ENCODE assay signal across 12 cellular contexts in the genomic region with DNA sequence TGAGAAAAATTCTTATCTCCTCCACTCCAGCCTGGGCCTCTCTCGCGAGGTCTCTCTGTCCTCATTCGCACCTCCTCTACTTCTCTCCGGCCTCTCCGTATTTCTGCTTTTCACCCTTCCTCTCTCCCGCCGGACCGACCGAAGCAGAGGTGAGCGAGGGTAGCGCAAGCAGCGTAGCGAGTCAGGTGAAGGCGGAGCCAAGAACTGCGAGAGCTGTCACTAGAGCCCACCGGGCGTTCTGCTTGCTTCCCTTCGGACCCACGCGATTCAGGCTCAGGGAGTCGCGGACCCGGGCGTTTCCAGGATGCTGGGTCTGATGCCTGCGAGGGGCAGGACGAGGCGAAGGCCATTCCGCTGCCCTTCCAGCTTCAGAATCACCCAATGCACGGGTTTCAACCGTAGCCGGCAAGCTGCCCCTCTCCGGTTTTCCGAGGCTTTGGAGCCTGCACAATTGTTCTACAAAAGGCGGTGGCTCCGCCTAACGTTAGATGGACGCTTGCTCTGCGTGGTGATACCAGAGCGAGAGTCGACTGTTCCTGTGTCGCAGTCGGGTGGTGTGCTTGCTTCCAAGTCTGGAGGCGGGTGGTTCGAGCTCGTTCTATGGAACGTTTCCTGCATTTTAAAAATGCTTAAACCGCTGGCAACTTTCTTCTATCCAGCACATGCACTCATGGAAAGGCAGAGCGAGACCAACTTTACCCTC.
DNase-seq lines count a peak whose midpoint lies in the region; ATAC-seq and TF ChIP-seq lines count a peak whose summit lies in the region.
"Had no signal": no experiment of that assay in that cellular context is flagged by ENCODE, and none has a peak within 500 bp of the region (broad histone marks: within the 10 kb centered on the region; RNA-seq: fewer than 3 reads in every experiment).

No MANE protein-coding gene starts in this region.

- no peak for TF ChIP-seq EP300 in SK-N-SH (IDR thresholded peaks at IDR 0.05; ENCODE audit: borderline replicate concordance in 1 of 2, low read depth in 1 of 2, low read length in 1 of 2)

- peaks cover 2% of the 10 kb centered on the region for H3K36me3 Mint-ChIP-seq in activated naive CD4-positive, alpha-beta T cell treated with anti-CD3 and anti-CD28 coated beads, Interleukin-2, amount 50 U/mL, for 24 hours
- peaks cover 20 to 43% of the 10 kb centered on the region in 2 donors for H3K36me3 Mint-ChIP-seq in activated naive CD4-positive, alpha-beta T cell treated with anti-CD3 and anti-CD28 coated beads, Interleukin-2, amount 50 U/mL, for 72 hours
- no peaks in the 10 kb centered on the region for H3K36me3 Mint-ChIP-seq in neural progenitor cell

- H3K9ac ChIP-seq in SK-N-SH (no peak overlapping the region), subcutaneous abdominal adipose tissue (ENCODE audit: low read length in 5 of 5) (no peak overlapping the region), neural progenitor cell (no peak overlapping the region)

- CTCF ChIA-PET in SK-N-SH (lab: Yijun Ruan, JAX), result no interaction called here

- no peaks in the 10 kb centered on the region for H4K20me1 ChIP-seq in SK-N-SH (ENCODE audit: insufficient read depth)
- H4K20me1 ChIP-seq in neural progenitor cell (ENCODE audit: low read depth), result no peaks in the 10 kb centered on the region

- peak overlapping the region; percentile 45 for H3K4me3 Mint-ChIP-seq in activated naive CD4-positive, alpha-beta T cell treated with anti-CD3 and anti-CD28 coated beads, Interleukin-2, amount 50 U/mL, for 24 hours
- H3K4me3 Mint-ChIP-seq in neural progenitor cell, result no peak overlapping the region
- H3K4me3 Mint-ChIP-seq: activated T-helper 1 cell treated with anti-CD3 and anti-CD28 coated beads, Interleukin-12 subunit alpha, Interleukin-12 subunit beta, Interleukin-2, Interleukin-4 antibody, amounts not matched to agents 30 ng/mL and 10 ng/mL and 1 ng/mL, durations not matched to agents 14 hours and 24 hours and 36 hours; endodermal cell had no signal

- peaks cover 10% of the 10 kb centered on the region for H3K4me1 Mint-ChIP-seq in activated naive CD4-positive, alpha-beta T cell treated with anti-CD3 and anti-CD28 coated beads, Interleukin-2, amount 50 U/mL, for 24 hours
- no peaks in the 10 kb centered on the region for H3K4me1 Mint-ChIP-seq in neural progenitor cell
- H3K4me1 Mint-ChIP-seq: endodermal cell had no signal

- no peak overlapping the region for H3K27ac ChIP-seq in SK-N-SH (ENCODE audit: low read depth in 2 of 2, low read length in 1 of 2)
- no peak overlapping the region for H3K27ac ChIP-seq in subcutaneous abdominal adipose tissue (ENCODE audit: low read depth, low read length)
- H3K27ac ChIP-seq in neural progenitor cell, result no peak overlapping the region
- H3K27ac ChIP-seq: left lung had no signal

- H3F3A ChIP-seq in SK-N-SH (replicated peaks; ENCODE audit: insufficient read depth) (no peaks in the 10 kb centered on the region), neural progenitor cell (ENCODE audit: low read depth) (no peaks in the 10 kb centered on the region)

- peaks cover 24% of the 10 kb centered on the region for H3K9me3 Mint-ChIP-seq in activated naive CD4-positive, alpha-beta T cell treated with anti-CD3 and anti-CD28 coated beads, Interleukin-2, amount 50 U/mL, for 24 hours
- H3K9me3 Mint-ChIP-seq in activated naive CD4-positive, alpha-beta T cell treated with anti-CD3 and anti-CD28 coated beads, Interleukin-2, amount 50 U/mL, for 72 hours, result peaks cover 5 to 15% of the 10 kb centered on the region in 2 donors
- H3K9me3 Mint-ChIP-seq in neural progenitor cell, result peaks cover 70% of the 10 kb centered on the region
- H3K9me3 Mint-ChIP-seq: activated T-helper 1 cell treated with anti-CD3 and anti-CD28 coated beads, Interleukin-12 subunit alpha, Interleukin-12 subunit beta, Interleukin-2, Interleukin-4 antibody, amounts not matched to agents 30 ng/mL and 10 ng/mL and 1 ng/mL, durations not matched to agents 14 hours and 24 hours and 36 hours had no signal

- H3K9me3 ChIP-seq in SK-N-SH (no peaks in the 10 kb centered on the region), subcutaneous abdominal adipose tissue (ENCODE audit: control insufficient read depth in 5 of 5, low read length in 5 of 5) (no peaks in the 10 kb centered on the region), neural progenitor cell (ENCODE audit: low read depth) (peaks cover 24% of the 10 kb centered on the region)
- H3K9me3 ChIP-seq: left lung had no signal

- H3K27ac Mint-ChIP-seq in activated naive CD4-positive, alpha-beta T cell treated with anti-CD3 and anti-CD28 coated beads, Interleukin-2, amount 50 U/mL, for 24 hours, result no peak overlapping the region
- peak overlapping the region in 1 of 2 donors; percentile 57 for H3K27ac Mint-ChIP-seq in activated naive CD4-positive, alpha-beta T cell treated with anti-CD3 and anti-CD28 coated beads, Interleukin-2, amount 50 U/mL, for 72 hours
- no peak overlapping the region for H3K27ac Mint-ChIP-seq in neural progenitor cell
- H3K27ac Mint-ChIP-seq: activated T-helper 1 cell treated with anti-CD3 and anti-CD28 coated beads, Interleukin-12 subunit alpha, Interleukin-12 subunit beta, Interleukin-2, Interleukin-4 antibody, amounts not matched to agents 30 ng/mL and 10 ng/mL and 1 ng/mL, durations not matched to agents 14 hours and 24 hours and 36 hours; endodermal cell had no signal

- no peaks in the 10 kb centered on the region for H3K9me2 ChIP-seq in SK-N-SH

- H3K27me3 ChIP-seq in SK-N-SH (ENCODE audit: insufficient read depth) (peaks cover 53% of the 10 kb centered on the region), subcutaneous abdominal adipose tissue (ENCODE audit: control insufficient read depth in 5 of 5, insufficient read depth in 4 of 5, low read length in 5 of 5) (peaks cover 11 to 65% (median 49%) of the 10 kb centered on the region in 5 donors), neural progenitor cell (no peaks in the 10 kb centered on the region)

- peak overlapping the region; percentile 74 for H3K4me2 ChIP-seq in SK-N-SH
- no peak overlapping the region for H3K4me2 ChIP-seq in neural progenitor cell

- POLR2A ChIA-PET in SK-N-SH (lab: Yijun Ruan, JAX), result no interaction called here

- H3K4me3 ChIP-seq in SK-N-SH (ENCODE audit: low read depth in 2 of 2, low read length in 1 of 2) (peak overlapping the region; percentile 25 to 41; a peak in 2 of 4 replicates), iPS-11a (ENCODE audit: low read depth, low read length) (peak overlapping the region; percentile 41), subcutaneous abdominal adipose tissue (ENCODE audit: low read depth in 1 of 5, low read length in 5 of 5) (peak overlapping the region in 4 of 5 donors; percentile 5 to 40 (median 30)), neural progenitor cell (no peak overlapping the region)
- H3K4me3 ChIP-seq: left lung had no signal

- peaks cover 66% of the 10 kb centered on the region for H3K27me3 Mint-ChIP-seq in activated naive CD4-positive, alpha-beta T cell treated with anti-CD3 and anti-CD28 coated beads, Interleukin-2, amount 50 U/mL, for 24 hours
- peaks cover 6% of the 10 kb centered on the region for H3K27me3 Mint-ChIP-seq in neural progenitor cell (ENCODE audit: insufficient read depth, low read depth)

- no peak for TF ChIP-seq RAD21 in SK-N-SH (IDR thresholded peaks at IDR 0.05; ENCODE audit: low read length)

- H3K79me2 ChIP-seq in SK-N-SH (ENCODE audit: insufficient read depth) (no peaks in the 10 kb centered on the region), neural progenitor cell (ENCODE audit: low read depth) (no peaks in the 10 kb centered on the region)

- no peak for DNase-seq in activated naive CD4-positive, alpha-beta T cell treated with anti-CD3 and anti-CD28 coated beads, Interleukin-2, amount 50 U/mL, for 72 hours (ENCODE audit: low spot score in 2 of 2)
- DNase-seq in SK-N-SH (no peak), neural progenitor cell (ENCODE audit: low spot score) (no peak)
- DNase-seq in activated CD8-positive, alpha-beta memory T cell treated with anti-CD3 and anti-CD28 coated beads, Interleukin-2, amount 50 U/mL, for 48 hours, result no peak
- DNase-seq: endodermal cell, left lung, nucleus accumbens had no signal

- H3K36me3 ChIP-seq in SK-N-SH (replicated peaks in 1 of 2; ENCODE audit: control insufficient read depth in 1 of 2, insufficient read depth in 2 of 2, low read length in 1 of 2) (no peaks in the 10 kb centered on the region), subcutaneous abdominal adipose tissue (ENCODE audit: control insufficient read depth in 5 of 5, insufficient read depth in 5 of 5, low read length in 5 of 5) (no peaks in the 10 kb centered on the region), neural progenitor cell (no peaks in the 10 kb centered on the region)
- H3K36me3 ChIP-seq: left lung had no signal

- ATAC-seq in activated naive CD4-positive, alpha-beta T cell treated with anti-CD3 and anti-CD28 coated beads, Interleukin-2, amount 50 U/mL, for 72 hours, result no peak
- no peak for ATAC-seq in HG02884 (IDR thresholded peaks at IDR 0.05; ENCODE audit: unreplicated experiment)
- ATAC-seq: left lung had no signal

- WGBS in SK-N-SH (ENCODE audit: low lambda C conversion rate), result 9% methylated on average over 27 of the region's 48 CpGs

- H2AFZ ChIP-seq in SK-N-SH (ENCODE audit: low read depth), result 0 out of 2 replicates have a peak overlapping the region, but pooled peaks have one; percentile 68
- H2AFZ ChIP-seq in neural progenitor cell (replicated peaks), result no peak overlapping the region

- H3K4me1 ChIP-seq in SK-N-SH (ENCODE audit: control insufficient read depth in 1 of 2, insufficient read depth in 2 of 2, low read depth in 1 of 2, low read length in 1 of 2) (no peaks in the 10 kb centered on the region), subcutaneous abdominal adipose tissue (ENCODE audit: control insufficient read depth in 5 of 5, insufficient read depth in 5 of 5, low read length in 5 of 5) (peaks cover 0 to 13% (median 12%) of the 10 kb centered on the region in 5 donors), neural progenitor cell (no peaks in the 10 kb centered on the region)
- H3K4me1 ChIP-seq: left lung had no signal

- TF ChIP-seq CTCF in SK-N-SH (IDR thresholded peaks at IDR 0.05) (no peak), neural progenitor cell (IDR thresholded peaks at IDR 0.05) (no peak)

TF ChIP-seq in SK-N-SH, 30 proteins besides CTCF, POLR2A, EP300 and RAD21:
- TF ChIP-seq, protein P1, sequence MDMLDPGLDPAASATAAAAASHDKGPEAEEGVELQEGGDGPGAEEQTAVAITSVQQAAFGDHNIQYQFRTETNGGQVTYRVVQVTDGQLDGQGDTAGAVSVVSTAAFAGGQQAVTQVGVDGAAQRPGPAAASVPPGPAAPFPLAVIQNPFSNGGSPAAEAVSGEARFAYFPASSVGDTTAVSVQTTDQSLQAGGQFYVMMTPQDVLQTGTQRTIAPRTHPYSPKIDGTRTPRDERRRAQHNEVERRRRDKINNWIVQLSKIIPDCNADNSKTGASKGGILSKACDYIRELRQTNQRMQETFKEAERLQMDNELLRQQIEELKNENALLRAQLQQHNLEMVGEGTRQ (IDR thresholded peaks at IDR 0.05; ENCODE audit: borderline replicate concordance, low read depth, low read length), result no peak
